In the genomic region with DNA sequence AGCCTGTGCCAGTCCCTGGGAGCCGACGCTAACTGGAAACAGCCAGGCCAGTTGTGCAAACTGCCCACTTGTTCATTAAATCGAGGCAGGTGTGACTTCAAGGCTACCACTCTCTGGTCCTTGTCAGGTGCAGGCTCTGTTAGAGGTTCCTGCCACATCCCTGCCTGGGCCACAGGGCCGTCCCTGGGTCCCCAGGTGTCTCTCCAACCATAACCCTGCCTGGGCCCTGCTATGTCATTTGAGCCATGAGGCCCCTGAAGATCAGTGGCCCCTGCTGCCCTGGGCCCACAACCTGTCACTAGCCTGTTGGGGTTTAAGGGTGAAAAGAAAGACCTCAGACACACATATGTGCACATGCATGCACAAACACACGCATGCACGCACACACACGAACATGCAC, we compare ENCODE assay signal across 17 cellular contexts.
DNase-seq lines count a peak whose midpoint lies in the region; ATAC-seq lines count a peak whose summit lies in the region.
"Had no signal": no experiment of that assay in that cellular context is flagged by ENCODE, and none has a peak within 500 bp of the region (broad histone marks: within the 10 kb centered on the region; RNA-seq: fewer than 3 reads in every experiment).

No MANE protein-coding gene starts in this region.

- H3K9me3 Mint-ChIP-seq in IgD-negative memory B cell (peaks cover 0 to 5% (median 3%) of the 10 kb centered on the region in 3 donors), naive B cell (peaks cover 0 to 33% (median 9%) of the 10 kb centered on the region in 7 donors)
- no peaks in the 10 kb centered on the region for H3K9me3 Mint-ChIP-seq in activated T-helper 2 cell treated with anti-CD3 and anti-CD28 coated beads, Interferon-gamma antibody, Interleukin-2, Interleukin-4, amounts not matched to agents 10 μg/mL and 5 μg/mL and 100 μg/mL, durations not matched to agents 14 hours and 24 hours and 36 hours
- H3K9me3 Mint-ChIP-seq: dendritic cell treated with granulocyte-macrophage colony-stimulating factor and Interleukin-4, amounts not matched to agents 40 ng/mL and 50 ng/mL, for 4 days had no signal

- H3K4me1 ChIP-seq in subcutaneous abdominal adipose tissue (ENCODE audit: control insufficient read depth in 5 of 5, insufficient read depth in 5 of 5, low read length in 5 of 5): peaks cover 3 to 29% (median 25%) of the 10 kb centered on the region in 5 donors

- peak overlapping the region in 1 of 5 donors; percentile 22 for H3K9ac ChIP-seq in subcutaneous abdominal adipose tissue (ENCODE audit: low read length in 5 of 5)

- DNase-seq in activated T-helper 2 cell treated with anti-CD3 and anti-CD28 coated beads, Interferon-gamma antibody, Interleukin-2, Interleukin-4, amounts not matched to agents 10 μg/mL and 5 μg/mL and 100 μg/mL, durations not matched to agents 14 hours and 24 hours and 36 hours (ENCODE audit: low spot score): no peak
- DNase-seq in naive B cell (no peak), NCI-H2081 treated with DMSO at 0.1 percent for 48 hours (lab: John Stamatoyannopoulos, UW) (no peak), NCI-H748 treated with DMSO at 0.1 percent for 48 hours (lab: John Stamatoyannopoulos, UW) (no peak)
- DNase-seq in stimulated activated CD4-positive, alpha-beta T cell treated with anti-CD3 and anti-CD28 coated beads, Interleukin-2, amount 100 ng/mL, for 24 hours: no peak
- DNase-seq: activated CD4-positive, alpha-beta T cell treated with anti-CD3 and anti-CD28 coated beads, Interleukin-2, amount 50 U/mL, for 4 hours; esophagus squamous epithelium; NCI-H187 treated with DMSO at 0.1 percent for 48 hours; NCI-H526 treated with DMSO at 0.1 percent for 48 hours had no signal

- H3K36me3 Mint-ChIP-seq in IgD-negative memory B cell: no peaks in the 10 kb centered on the region
- no peaks in the 10 kb centered on the region for H3K36me3 Mint-ChIP-seq in activated T-helper 2 cell treated with anti-CD3 and anti-CD28 coated beads, Interferon-gamma antibody, Interleukin-2, Interleukin-4, amounts not matched to agents 10 μg/mL and 5 μg/mL and 100 μg/mL, durations not matched to agents 14 hours and 24 hours and 36 hours (ENCODE audit: low read depth)
- peaks cover 0 to under 1% of the 10 kb centered on the region in 2 donors for H3K36me3 Mint-ChIP-seq in naive B cell
- H3K36me3 Mint-ChIP-seq: CD4-positive, CD25-positive, alpha-beta regulatory T cell had no signal

- H3K27me3 ChIP-seq in subcutaneous abdominal adipose tissue (ENCODE audit: control insufficient read depth in 5 of 5, insufficient read depth in 4 of 5, low read length in 5 of 5): no peaks in the 10 kb centered on the region
- H3K27me3 ChIP-seq: esophagus squamous epithelium, suprapubic skin had no signal

- no peaks in the 10 kb centered on the region for H3K9me3 ChIP-seq in subcutaneous abdominal adipose tissue (ENCODE audit: control insufficient read depth in 5 of 5, low read length in 5 of 5)
- H3K9me3 ChIP-seq: esophagus squamous epithelium, suprapubic skin had no signal

- intact Hi-C loops in activated T-helper 2 cell treated with anti-CD3 and anti-CD28 coated beads, Interferon-gamma antibody, Interleukin-2, Interleukin-4, amounts not matched to agents 10 μg/mL and 5 μg/mL and 100 μg/mL, durations not matched to agents 14 hours and 24 hours and 36 hours (cut with micrococcal nuclease): loop anchor here (2.0 kb wide), 1 partner anchor 1332 kb away; no protein-coding TSS in a partner anchor

- H3K4me3 ChIP-seq in subcutaneous abdominal adipose tissue (ENCODE audit: low read depth in 1 of 5, low read length in 5 of 5): peak overlapping the region in 2 of 5 donors; percentile 67 to 70

- H3K27me3 Mint-ChIP-seq in IgD-negative memory B cell (no peaks in the 10 kb centered on the region), naive B cell (peaks cover under 1 to 12% (median 2%) of the 10 kb centered on the region in 3 donors)
- H3K27me3 Mint-ChIP-seq in activated T-helper 2 cell treated with anti-CD3 and anti-CD28 coated beads, Interferon-gamma antibody, Interleukin-2, Interleukin-4, amounts not matched to agents 10 μg/mL and 5 μg/mL and 100 μg/mL, durations not matched to agents 14 hours and 24 hours and 36 hours (ENCODE audit: low read depth): peaks cover 15% of the 10 kb centered on the region

- H3K4me1 Mint-ChIP-seq in IgD-negative memory B cell (peaks cover 9 to 14% (median 11%) of the 10 kb centered on the region in 3 donors), naive B cell (peaks cover 25 to 29% (median 28%) of the 10 kb centered on the region in 3 donors)
- peaks cover 2% of the 10 kb centered on the region for H3K4me1 Mint-ChIP-seq in activated T-helper 2 cell treated with anti-CD3 and anti-CD28 coated beads, Interferon-gamma antibody, Interleukin-2, Interleukin-4, amounts not matched to agents 10 μg/mL and 5 μg/mL and 100 μg/mL, durations not matched to agents 14 hours and 24 hours and 36 hours (ENCODE audit: low read depth)

- H3K36me3 ChIP-seq in subcutaneous abdominal adipose tissue (ENCODE audit: control insufficient read depth in 5 of 5, insufficient read depth in 5 of 5, low read length in 5 of 5): no peaks in the 10 kb centered on the region
- H3K36me3 ChIP-seq: esophagus squamous epithelium, left ventricle myocardium inferior, spleen, suprapubic skin had no signal

- H3K27ac ChIP-seq in subcutaneous abdominal adipose tissue (ENCODE audit: low read depth, low read length): peak overlapping the region; percentile 71
- H3K27ac ChIP-seq: HL-60 had no signal

- H3K27ac Mint-ChIP-seq in IgD-negative memory B cell (no peak overlapping the region), naive B cell (peak overlapping the region in 5 of 6 donors; percentile 54 to 86 (median 84))
- no peak overlapping the region for H3K27ac Mint-ChIP-seq in activated T-helper 2 cell treated with anti-CD3 and anti-CD28 coated beads, Interferon-gamma antibody, Interleukin-2, Interleukin-4, amounts not matched to agents 10 μg/mL and 5 μg/mL and 100 μg/mL, durations not matched to agents 14 hours and 24 hours and 36 hours
- H3K27ac Mint-ChIP-seq: CD4-positive, CD25-positive, alpha-beta regulatory T cell had no signal

- ATAC-seq in naive B cell (ENCODE audit: low read depth in 2 of 2): no peak

- H3K4me3 Mint-ChIP-seq in IgD-negative memory B cell (peak overlapping the region; percentile 80 to 92 (median 86)), naive B cell (peak overlapping the region; percentile 77 to 87 (median 81))
- peak overlapping the region; percentile 68 for H3K4me3 Mint-ChIP-seq in activated T-helper 2 cell treated with anti-CD3 and anti-CD28 coated beads, Interferon-gamma antibody, Interleukin-2, Interleukin-4, amounts not matched to agents 10 μg/mL and 5 μg/mL and 100 μg/mL, durations not matched to agents 14 hours and 24 hours and 36 hours (ENCODE audit: low read depth)
- H3K4me3 Mint-ChIP-seq: CD4-positive, CD25-positive, alpha-beta regulatory T cell had no signal

Comparison
In these comparisons a context has a peak if more than half of its experiments do, and no peak if none do; other contexts are left out.
1. H3K27ac Mint-ChIP-seq: peak in naive B cell (5 of 6); none in IgD-negative memory B cell (0 of 3) and activated T-helper 2 cell treated with anti-CD3 and anti-CD28 coated beads, Interferon-gamma antibody, Interleukin-2, Interleukin-4, amounts not matched to agents 10 μg/mL and 5 μg/mL and 100 μg/mL, durations not matched to agents 14 hours and 24 hours and 36 hours (single experiment).
2. Peak in every context shown above with its lines, with median percentiles within 50 percentile points of each other: H3K4me3 Mint-ChIP-seq.